8 cellular contexts compared by ENCODE assay signal in the genomic region with DNA sequence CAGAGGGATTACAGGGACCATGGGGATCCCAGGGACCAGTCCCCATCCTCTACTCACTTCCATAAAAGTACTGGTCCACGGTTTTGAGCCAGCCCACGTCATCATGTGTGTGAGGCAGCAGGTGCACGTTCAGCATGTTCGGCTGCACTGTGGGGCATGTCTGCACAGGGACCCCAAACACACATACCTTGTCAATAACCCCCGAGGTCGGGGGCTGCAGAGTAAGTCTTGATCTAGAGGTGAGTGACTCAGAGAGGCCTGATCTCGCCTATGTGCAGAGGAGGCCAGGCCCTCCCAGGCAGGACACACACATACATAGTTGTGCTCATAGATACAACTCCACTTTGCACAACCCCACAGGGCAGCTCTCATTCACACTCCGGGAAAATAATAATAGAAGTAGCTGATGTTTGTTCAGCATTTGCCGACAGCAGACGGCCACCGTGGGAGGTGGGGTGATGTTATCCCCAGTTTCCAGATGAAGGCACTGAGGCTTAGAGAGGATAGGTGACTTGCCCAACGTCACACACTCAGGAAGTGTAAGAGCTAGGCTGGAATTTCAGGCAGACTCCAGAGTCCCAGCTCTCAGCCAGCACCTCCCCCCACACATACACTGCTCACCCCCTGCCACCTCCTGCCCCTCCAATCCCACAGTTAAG. TPM values are rescaled to one million over a fixed set of nuclear protein-coding genes. Genes with fewer than 3 reads are reported as not detected.
DNase-seq lines count a peak whose midpoint lies in the region; ATAC-seq and TF ChIP-seq lines count a peak whose summit lies in the region.

No MANE protein-coding gene starts in this region.

- ATAC-seq in Right ventricle myocardium inferior, result no peak
- peak; percentile 12 for ATAC-seq in activated naive CD8-positive, alpha-beta T cell treated with anti-CD3 and anti-CD28 coated beads, Interleukin-2, amount 10 ng/mL, durations not matched to agents 7 days and 5 days (ENCODE audit: low read depth)
- peak; percentile 7 for ATAC-seq in left lung

- H3K36me3 ChIP-seq in left ventricle myocardium inferior (peaks cover 48% of the 10 kb centered on the region), left lung (peaks cover 0 to 43% of the 10 kb centered on the region in 2 donors), tibial nerve (peaks cover 0 to 47% (median 22%) of the 10 kb centered on the region in 3 donors)

- H3K9me3 ChIP-seq in left ventricle myocardium inferior (replicated peaks) (no peaks in the 10 kb centered on the region), left lung (no peaks in the 10 kb centered on the region), tibial nerve (no peaks in the 10 kb centered on the region)

- H3K4me3 ChIP-seq in left ventricle myocardium inferior (peak overlapping the region; percentile 92), left lung (peak overlapping the region; percentile 82 to 87), tibial nerve (peak overlapping the region; percentile 83 to 95 (median 87))

- no peaks in the 10 kb centered on the region for H3K9me3 Mint-ChIP-seq in activated naive CD8-positive, alpha-beta T cell treated with anti-CD3 and anti-CD28 coated beads, Interleukin-2, amount 10 ng/mL, durations not matched to agents 7 days and 5 days

- no peaks in the 10 kb centered on the region for H3K27me3 Mint-ChIP-seq in activated naive CD8-positive, alpha-beta T cell treated with anti-CD3 and anti-CD28 coated beads, Interleukin-2, amount 10 ng/mL, durations not matched to agents 7 days and 5 days

- TF ChIP-seq CTCF in left ventricle myocardium inferior (IDR thresholded peaks at IDR 0.05; ENCODE audit: borderline replicate concordance) (no peak), left lung (IDR thresholded peaks at IDR 0.05) (no peak), tibial nerve (IDR thresholded peaks at IDR 0.05) (no peak)

- H3K27me3 ChIP-seq in left ventricle myocardium inferior (ENCODE audit: low read depth), result no peaks in the 10 kb centered on the region
- H3K27me3 ChIP-seq in left lung, result no peaks in the 10 kb centered on the region
- no peaks in the 10 kb centered on the region for H3K27me3 ChIP-seq in tibial nerve

- WGBS in tibial nerve, 2 donors, result 47 to 50% methylated on average over 11 to 12 of the region's 12 CpGs

- intact Hi-C loops in left ventricle myocardium inferior (cut with micrococcal nuclease), result no loop called here
- intact Hi-C loops in Right ventricle myocardium inferior (cut with DNase I), result no loop called here
- intact Hi-C loops in left lung (cut with DNase I), result no loop called here

- H3K27ac Mint-ChIP-seq in activated naive CD8-positive, alpha-beta T cell treated with anti-CD3 and anti-CD28 coated beads, Interleukin-2, amount 10 ng/mL, durations not matched to agents 7 days and 5 days, result peak overlapping the region; percentile 82

- H3K36me3 Mint-ChIP-seq in activated naive CD8-positive, alpha-beta T cell treated with anti-CD3 and anti-CD28 coated beads, Interleukin-2, amount 10 ng/mL, durations not matched to agents 7 days and 5 days, result peaks cover 6% of the 10 kb centered on the region

- TF ChIP-seq EP300 in tibial nerve (IDR thresholded peaks at IDR 0.05), result no peak

- no peak for TF ChIP-seq POLR2A in tibial nerve (IDR thresholded peaks at IDR 0.05)

- peak overlapping the region; percentile 92 for H3K4me3 Mint-ChIP-seq in activated naive CD8-positive, alpha-beta T cell treated with anti-CD3 and anti-CD28 coated beads, Interleukin-2, amount 10 ng/mL, durations not matched to agents 7 days and 5 days

- peaks cover 33% of the 10 kb centered on the region for H3K4me1 Mint-ChIP-seq in activated naive CD8-positive, alpha-beta T cell treated with anti-CD3 and anti-CD28 coated beads, Interleukin-2, amount 10 ng/mL, durations not matched to agents 7 days and 5 days

- POLR2A ChIA-PET in activated naive CD8-positive, alpha-beta T cell treated with anti-CD3 and anti-CD28 coated beads, Interleukin-2, amount 10 ng/mL, durations not matched to agents 7 days and 5 days (lab: Charles Lee), result interaction anchor here (0.5 to 1.6 kb wide), 7 partner anchors 13 to 101 kb away, joined by 3 to 6 read pairs (median 4); a partner anchor contains a TSS

- DNase-seq in left ventricle myocardium inferior (no peak), Right ventricle myocardium inferior (ENCODE audit: missing footprints) (no peak), left lung (no peak), tibial nerve (ENCODE audit: low spot score in 2 of 2) (no peak), DMS 273 (lab: John Stamatoyannopoulos, UW; ENCODE audit: unreplicated experiment) (no peak), NCI-H2196 (lab: John Stamatoyannopoulos, UW; ENCODE audit: unreplicated experiment) (no peak), H4 (ENCODE audit: low spot score) (no peak)
- DNase-seq in activated naive CD8-positive, alpha-beta T cell treated with anti-CD3 and anti-CD28 coated beads, Interleukin-2, amount 10 ng/mL, durations not matched to agents 7 days and 5 days, result peak; percentile 52

- H3K4me1 ChIP-seq in left ventricle myocardium inferior (peaks cover 52% of the 10 kb centered on the region), left lung (peaks cover 22 to 50% of the 10 kb centered on the region in 2 donors), tibial nerve (peaks cover 0 to 54% (median 31%) of the 10 kb centered on the region in 4 donors)

- H3K27ac ChIP-seq in left ventricle myocardium inferior (replicated peaks) (peak overlapping the region; percentile 83), left lung (peak overlapping the region in 1 of 2 donors; percentile 76), tibial nerve (peak overlapping the region in 3 of 4 donors; percentile 80 to 91 (median 80))

RNA-seq across cellular contexts. Expression of a gene that starts 0.8 kb away (rescaled TPM):
- total RNA-seq in left ventricle myocardium inferior (26.7 TPM), Right ventricle myocardium inferior (40.2 TPM), left lung (100 to 1,000 TPM; 164 to 176 TPM), tibial nerve (10 to 100 TPM; 48.5 to 89.4 (median 58.5) TPM)
- total RNA-seq in activated naive CD8-positive, alpha-beta T cell treated with anti-CD3 and anti-CD28 coated beads, Interleukin-2, amount 10 ng/mL, durations not matched to agents 7 days and 5 days, result 100 to 1,000 TPM; 108 to 115 TPM
- total RNA-seq in H4 (2014; rRNA removed; shearing (Covaris generic)), result 34.2 and 53.4 TPM in 2 replicates

RNA-seq across cellular contexts. Expression of a gene that starts 0.8 kb away (rescaled TPM):
- total RNA-seq in left ventricle myocardium inferior (8.4 TPM), Right ventricle myocardium inferior (7.2 TPM), left lung (10 to 100 TPM in 1 of 2 donors, 1 to 10 TPM in 1; 9.0 to 10.8 TPM), tibial nerve (10 to 100 TPM in 3 of 4 donors, 1 to 10 TPM in 1; 7.9 to 19.8 (median 16.8) TPM)
- total RNA-seq in activated naive CD8-positive, alpha-beta T cell treated with anti-CD3 and anti-CD28 coated beads, Interleukin-2, amount 10 ng/mL, durations not matched to agents 7 days and 5 days, result 10 to 100 TPM; 18.2 to 21.1 TPM
- total RNA-seq in H4 (2014; rRNA removed; shearing (Covaris generic)), result 12.8 and 13.7 TPM in 2 replicates

RNA-seq across cellular contexts. Expression of a gene that starts 15.9 kb away (rescaled TPM):
- total RNA-seq in left ventricle myocardium inferior (50.8 TPM), Right ventricle myocardium inferior (45.9 TPM), left lung (10 to 100 TPM; 63.8 to 70.1 TPM), tibial nerve (100 to 1,000 TPM; 117 to 180 (median 160) TPM)
- 100 to 1,000 TPM; 148 to 149 TPM for total RNA-seq in activated naive CD8-positive, alpha-beta T cell treated with anti-CD3 and anti-CD28 coated beads, Interleukin-2, amount 10 ng/mL, durations not matched to agents 7 days and 5 days
- 65.1 and 100 TPM in 2 replicates for total RNA-seq in H4 (2014; rRNA removed; shearing (Covaris generic))

RNA-seq across cellular contexts. Expression of a gene that starts 22.0 kb away (rescaled TPM):
- total RNA-seq in left ventricle myocardium inferior (not detected), Right ventricle myocardium inferior (not detected), left lung (not detected), tibial nerve (not detected)
- not detected for total RNA-seq in activated naive CD8-positive, alpha-beta T cell treated with anti-CD3 and anti-CD28 coated beads, Interleukin-2, amount 10 ng/mL, durations not matched to agents 7 days and 5 days
- total RNA-seq in H4 (2014; rRNA removed; shearing (Covaris generic)), result not detected in 2 replicates

RNA-seq across cellular contexts. Expression of a gene that starts 30.7 kb away (rescaled TPM):
- 1.8 TPM for total RNA-seq in left ventricle myocardium inferior
- 1.7 TPM for total RNA-seq in Right ventricle myocardium inferior
- total RNA-seq in activated naive CD8-positive, alpha-beta T cell treated with anti-CD3 and anti-CD28 coated beads, Interleukin-2, amount 10 ng/mL, durations not matched to agents 7 days and 5 days, result 1 to 10 TPM; 4.9 to 5.3 TPM
- 1 to 10 TPM; 6.0 to 6.9 TPM for total RNA-seq in left lung
- 1 to 10 TPM; 1.2 to 7.5 (median 5.7) TPM for total RNA-seq in tibial nerve
- 6.4 and 12.7 TPM in 2 replicates for total RNA-seq in H4 (2014; rRNA removed; shearing (Covaris generic))
